In the genomic region with DNA sequence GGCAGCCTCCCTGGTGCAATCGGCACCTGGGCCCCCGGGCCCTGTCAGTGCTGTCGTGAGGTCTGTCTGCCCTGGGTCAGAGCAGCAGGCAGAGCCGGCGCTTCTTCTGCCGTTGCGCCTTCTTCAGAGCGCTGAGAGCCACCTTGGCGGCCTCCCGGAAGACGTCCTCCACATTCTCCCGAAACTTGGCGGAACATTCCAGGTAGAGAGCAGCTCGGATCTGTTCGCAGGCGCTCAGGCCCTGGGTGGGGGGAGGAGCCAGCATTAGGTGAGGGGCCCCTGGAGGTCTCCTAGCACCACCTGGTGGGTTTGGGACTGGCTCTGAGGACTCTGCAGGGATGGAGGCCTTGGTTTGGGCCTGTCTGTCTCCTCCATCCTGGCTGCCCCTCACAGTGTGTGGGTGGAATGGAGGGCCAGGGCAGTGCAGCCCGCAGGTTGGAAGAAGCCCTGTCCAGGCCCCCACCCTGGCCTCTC, we compare ENCODE assay signal across 2 cellular contexts.
TF ChIP-seq lines count a peak whose summit lies in the region.

No MANE protein-coding gene starts in this region.

TF ChIP-seq in GM23338, 12 proteins besides CTCF, POLR2A, EP300 and RAD21:
- TF ChIP-seq, protein P1, sequence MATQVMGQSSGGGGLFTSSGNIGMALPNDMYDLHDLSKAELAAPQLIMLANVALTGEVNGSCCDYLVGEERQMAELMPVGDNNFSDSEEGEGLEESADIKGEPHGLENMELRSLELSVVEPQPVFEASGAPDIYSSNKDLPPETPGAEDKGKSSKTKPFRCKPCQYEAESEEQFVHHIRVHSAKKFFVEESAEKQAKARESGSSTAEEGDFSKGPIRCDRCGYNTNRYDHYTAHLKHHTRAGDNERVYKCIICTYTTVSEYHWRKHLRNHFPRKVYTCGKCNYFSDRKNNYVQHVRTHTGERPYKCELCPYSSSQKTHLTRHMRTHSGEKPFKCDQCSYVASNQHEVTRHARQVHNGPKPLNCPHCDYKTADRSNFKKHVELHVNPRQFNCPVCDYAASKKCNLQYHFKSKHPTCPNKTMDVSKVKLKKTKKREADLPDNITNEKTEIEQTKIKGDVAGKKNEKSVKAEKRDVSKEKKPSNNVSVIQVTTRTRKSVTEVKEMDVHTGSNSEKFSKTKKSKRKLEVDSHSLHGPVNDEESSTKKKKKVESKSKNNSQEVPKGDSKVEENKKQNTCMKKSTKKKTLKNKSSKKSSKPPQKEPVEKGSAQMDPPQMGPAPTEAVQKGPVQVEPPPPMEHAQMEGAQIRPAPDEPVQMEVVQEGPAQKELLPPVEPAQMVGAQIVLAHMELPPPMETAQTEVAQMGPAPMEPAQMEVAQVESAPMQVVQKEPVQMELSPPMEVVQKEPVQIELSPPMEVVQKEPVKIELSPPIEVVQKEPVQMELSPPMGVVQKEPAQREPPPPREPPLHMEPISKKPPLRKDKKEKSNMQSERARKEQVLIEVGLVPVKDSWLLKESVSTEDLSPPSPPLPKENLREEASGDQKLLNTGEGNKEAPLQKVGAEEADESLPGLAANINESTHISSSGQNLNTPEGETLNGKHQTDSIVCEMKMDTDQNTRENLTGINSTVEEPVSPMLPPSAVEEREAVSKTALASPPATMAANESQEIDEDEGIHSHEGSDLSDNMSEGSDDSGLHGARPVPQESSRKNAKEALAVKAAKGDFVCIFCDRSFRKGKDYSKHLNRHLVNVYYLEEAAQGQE (IDR thresholded peaks at IDR 0.05; ENCODE audit: unreplicated experiment): no peak
- TF ChIP-seq CREB1 (CRISPR knock-in tag; IDR thresholded peaks at IDR 0.05; ENCODE audit: low read depth) (no peak), EZH2 (IDR thresholded peaks at IDR 0.05; ENCODE audit: low read depth, unreplicated experiment) (no peak), POLR2AphosphoS5 (IDR thresholded peaks at IDR 0.05; ENCODE audit: low read depth) (no peak), JUNB (IDR thresholded peaks at IDR 0.05; ENCODE audit: unreplicated experiment) (no peak), EZH2phosphoT487 (IDR thresholded peaks at IDR 0.05; ENCODE audit: unreplicated experiment) (no peak), ZNF331 (CRISPR knock-in tag; IDR thresholded peaks at IDR 0.05; ENCODE audit: low read depth) (no peak)
- TF ChIP-seq, protein P2, sequence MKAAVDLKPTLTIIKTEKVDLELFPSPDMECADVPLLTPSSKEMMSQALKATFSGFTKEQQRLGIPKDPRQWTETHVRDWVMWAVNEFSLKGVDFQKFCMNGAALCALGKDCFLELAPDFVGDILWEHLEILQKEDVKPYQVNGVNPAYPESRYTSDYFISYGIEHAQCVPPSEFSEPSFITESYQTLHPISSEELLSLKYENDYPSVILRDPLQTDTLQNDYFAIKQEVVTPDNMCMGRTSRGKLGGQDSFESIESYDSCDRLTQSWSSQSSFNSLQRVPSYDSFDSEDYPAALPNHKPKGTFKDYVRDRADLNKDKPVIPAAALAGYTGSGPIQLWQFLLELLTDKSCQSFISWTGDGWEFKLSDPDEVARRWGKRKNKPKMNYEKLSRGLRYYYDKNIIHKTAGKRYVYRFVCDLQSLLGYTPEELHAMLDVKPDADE (IDR thresholded peaks at IDR 0.05): no peak
- TF ChIP-seq, protein P3, sequence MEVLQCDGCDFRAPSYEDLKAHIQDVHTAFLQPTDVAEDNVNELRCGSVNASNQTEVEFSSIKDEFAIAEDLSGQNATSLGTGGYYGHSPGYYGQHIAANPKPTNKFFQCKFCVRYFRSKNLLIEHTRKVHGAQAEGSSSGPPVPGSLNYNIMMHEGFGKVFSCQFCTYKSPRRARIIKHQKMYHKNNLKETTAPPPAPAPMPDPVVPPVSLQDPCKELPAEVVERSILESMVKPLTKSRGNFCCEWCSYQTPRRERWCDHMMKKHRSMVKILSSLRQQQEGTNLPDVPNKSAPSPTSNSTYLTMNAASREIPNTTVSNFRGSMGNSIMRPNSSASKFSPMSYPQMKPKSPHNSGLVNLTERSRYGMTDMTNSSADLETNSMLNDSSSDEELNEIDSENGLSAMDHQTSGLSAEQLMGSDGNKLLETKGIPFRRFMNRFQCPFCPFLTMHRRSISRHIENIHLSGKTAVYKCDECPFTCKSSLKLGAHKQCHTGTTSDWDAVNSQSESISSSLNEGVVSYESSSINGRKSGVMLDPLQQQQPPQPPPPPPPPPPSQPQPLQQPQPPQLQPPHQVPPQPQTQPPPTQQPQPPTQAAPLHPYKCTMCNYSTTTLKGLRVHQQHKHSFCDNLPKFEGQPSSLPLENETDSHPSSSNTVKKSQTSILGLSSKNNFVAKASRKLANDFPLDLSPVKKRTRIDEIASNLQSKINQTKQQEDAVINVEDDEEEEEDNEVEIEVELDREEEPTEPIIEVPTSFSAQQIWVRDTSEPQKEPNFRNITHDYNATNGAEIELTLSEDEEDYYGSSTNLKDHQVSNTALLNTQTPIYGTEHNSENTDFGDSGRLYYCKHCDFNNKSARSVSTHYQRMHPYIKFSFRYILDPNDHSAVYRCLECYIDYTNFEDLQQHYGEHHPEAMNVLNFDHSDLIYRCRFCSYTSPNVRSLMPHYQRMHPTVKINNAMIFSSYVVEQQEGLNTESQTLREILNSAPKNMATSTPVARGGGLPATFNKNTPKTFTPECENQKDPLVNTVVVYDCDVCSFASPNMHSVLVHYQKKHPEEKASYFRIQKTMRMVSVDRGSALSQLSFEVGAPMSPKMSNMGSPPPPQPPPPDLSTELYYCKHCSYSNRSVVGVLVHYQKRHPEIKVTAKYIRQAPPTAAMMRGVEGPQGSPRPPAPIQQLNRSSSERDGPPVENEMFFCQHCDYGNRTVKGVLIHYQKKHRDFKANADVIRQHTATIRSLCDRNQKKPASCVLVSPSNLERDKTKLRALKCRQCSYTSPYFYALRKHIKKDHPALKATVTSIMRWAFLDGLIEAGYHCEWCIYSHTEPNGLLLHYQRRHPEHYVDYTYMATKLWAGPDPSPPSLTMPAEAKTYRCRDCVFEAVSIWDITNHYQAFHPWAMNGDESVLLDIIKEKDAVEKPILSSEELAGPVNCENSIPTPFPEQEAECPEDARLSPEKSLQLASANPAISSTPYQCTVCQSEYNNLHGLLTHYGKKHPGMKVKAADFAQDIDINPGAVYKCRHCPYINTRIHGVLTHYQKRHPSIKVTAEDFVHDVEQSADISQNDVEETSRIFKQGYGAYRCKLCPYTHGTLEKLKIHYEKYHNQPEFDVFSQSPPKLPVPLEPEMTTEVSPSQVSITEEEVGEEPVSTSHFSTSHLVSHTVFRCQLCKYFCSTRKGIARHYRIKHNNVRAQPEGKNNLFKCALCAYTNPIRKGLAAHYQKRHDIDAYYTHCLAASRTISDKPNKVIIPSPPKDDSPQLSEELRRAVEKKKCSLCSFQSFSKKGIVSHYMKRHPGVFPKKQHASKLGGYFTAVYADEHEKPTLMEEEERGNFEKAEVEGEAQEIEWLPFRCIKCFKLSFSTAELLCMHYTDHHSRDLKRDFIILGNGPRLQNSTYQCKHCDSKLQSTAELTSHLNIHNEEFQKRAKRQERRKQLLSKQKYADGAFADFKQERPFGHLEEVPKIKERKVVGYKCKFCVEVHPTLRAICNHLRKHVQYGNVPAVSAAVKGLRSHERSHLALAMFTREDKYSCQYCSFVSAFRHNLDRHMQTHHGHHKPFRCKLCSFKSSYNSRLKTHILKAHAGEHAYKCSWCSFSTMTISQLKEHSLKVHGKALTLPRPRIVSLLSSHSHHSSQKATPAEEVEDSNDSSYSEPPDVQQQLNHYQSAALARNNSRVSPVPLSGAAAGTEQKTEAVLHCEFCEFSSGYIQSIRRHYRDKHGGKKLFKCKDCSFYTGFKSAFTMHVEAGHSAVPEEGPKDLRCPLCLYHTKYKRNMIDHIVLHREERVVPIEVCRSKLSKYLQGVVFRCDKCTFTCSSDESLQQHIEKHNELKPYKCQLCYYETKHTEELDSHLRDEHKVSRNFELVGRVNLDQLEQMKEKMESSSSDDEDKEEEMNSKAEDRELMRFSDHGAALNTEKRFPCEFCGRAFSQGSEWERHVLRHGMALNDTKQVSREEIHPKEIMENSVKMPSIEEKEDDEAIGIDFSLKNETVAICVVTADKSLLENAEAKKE (CRISPR knock-in tag; IDR thresholded peaks at IDR 0.05): no peak
TF ChIP-seq in GM23338: peak in this region for 0.

TF ChIP-seq in K562, 482 proteins besides CTCF, POLR2A, EP300 and RAD21:
- no peak for TF ChIP-seq PRPF4 (IDR thresholded peaks at IDR 0.05; ENCODE audit: insufficient read depth, low read depth, low read length, poor library complexity, severe bottlenecking)
- no peak for TF ChIP-seq CHD4 (IDR thresholded peaks at IDR 0.05; ENCODE audit: insufficient read depth, insufficient replicate concordance, low read depth, low read length, poor library complexity, severe bottlenecking)
- TF ChIP-seq, protein P4, sequence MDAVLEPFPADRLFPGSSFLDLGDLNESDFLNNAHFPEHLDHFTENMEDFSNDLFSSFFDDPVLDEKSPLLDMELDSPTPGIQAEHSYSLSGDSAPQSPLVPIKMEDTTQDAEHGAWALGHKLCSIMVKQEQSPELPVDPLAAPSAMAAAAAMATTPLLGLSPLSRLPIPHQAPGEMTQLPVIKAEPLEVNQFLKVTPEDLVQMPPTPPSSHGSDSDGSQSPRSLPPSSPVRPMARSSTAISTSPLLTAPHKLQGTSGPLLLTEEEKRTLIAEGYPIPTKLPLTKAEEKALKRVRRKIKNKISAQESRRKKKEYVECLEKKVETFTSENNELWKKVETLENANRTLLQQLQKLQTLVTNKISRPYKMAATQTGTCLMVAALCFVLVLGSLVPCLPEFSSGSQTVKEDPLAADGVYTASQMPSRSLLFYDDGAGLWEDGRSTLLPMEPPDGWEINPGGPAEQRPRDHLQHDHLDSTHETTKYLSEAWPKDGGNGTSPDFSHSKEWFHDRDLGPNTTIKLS (IDR thresholded peaks at IDR 0.05; ENCODE audit: borderline replicate concordance, low read depth): no peak
- TF ChIP-seq POLR2G (IDR thresholded peaks at IDR 0.05; ENCODE audit: low read depth, low read length): peak; percentile 73
- TF ChIP-seq CBX8 (IDR thresholded peaks at IDR 0.05; ENCODE audit: borderline replicate concordance, extremely low read depth, low read depth, low read length, poor library complexity, severe bottlenecking): no peak
- TF ChIP-seq NCOA1 (IDR thresholded peaks at IDR 0.05; ENCODE audit: low read depth): no peak
- TF ChIP-seq PTTG1 (tag; IDR thresholded peaks at IDR 0.05; ENCODE audit: low read depth): no peak
- no peak for TF ChIP-seq ZNF507 (tag; conservative IDR thresholded peaks at IDR 0.05)
- no peak for TF ChIP-seq ZNF79 (CRISPR knock-in tag; IDR thresholded peaks at IDR 0.05; ENCODE audit: low read depth)
- no peak for TF ChIP-seq PHTF2 (CRISPR knock-in tag; IDR thresholded peaks at IDR 0.05)
- TF ChIP-seq, protein P5, sequence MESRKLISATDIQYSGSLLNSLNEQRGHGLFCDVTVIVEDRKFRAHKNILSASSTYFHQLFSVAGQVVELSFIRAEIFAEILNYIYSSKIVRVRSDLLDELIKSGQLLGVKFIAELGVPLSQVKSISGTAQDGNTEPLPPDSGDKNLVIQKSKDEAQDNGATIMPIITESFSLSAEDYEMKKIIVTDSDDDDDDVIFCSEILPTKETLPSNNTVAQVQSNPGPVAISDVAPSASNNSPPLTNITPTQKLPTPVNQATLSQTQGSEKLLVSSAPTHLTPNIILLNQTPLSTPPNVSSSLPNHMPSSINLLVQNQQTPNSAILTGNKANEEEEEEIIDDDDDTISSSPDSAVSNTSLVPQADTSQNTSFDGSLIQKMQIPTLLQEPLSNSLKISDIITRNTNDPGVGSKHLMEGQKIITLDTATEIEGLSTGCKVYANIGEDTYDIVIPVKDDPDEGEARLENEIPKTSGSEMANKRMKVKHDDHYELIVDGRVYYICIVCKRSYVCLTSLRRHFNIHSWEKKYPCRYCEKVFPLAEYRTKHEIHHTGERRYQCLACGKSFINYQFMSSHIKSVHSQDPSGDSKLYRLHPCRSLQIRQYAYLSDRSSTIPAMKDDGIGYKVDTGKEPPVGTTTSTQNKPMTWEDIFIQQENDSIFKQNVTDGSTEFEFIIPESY (CRISPR knock-in tag; IDR thresholded peaks at IDR 0.05): peak; percentile 58
- TF ChIP-seq RBM22 (IDR thresholded peaks at IDR 0.05; ENCODE audit: low read depth, low read length, poor library complexity, severe bottlenecking): peak; percentile 77
- TF ChIP-seq EP400 (IDR thresholded peaks at IDR 0.05): no peak
- TF ChIP-seq RBFOX2 (IDR thresholded peaks at IDR 0.05; ENCODE audit: low read depth, low read length): 0 out of 2 replicates have a peak, but pooled peaks have one; percentile 22
- no peak for TF ChIP-seq ETV5 (CRISPR knock-in tag; IDR thresholded peaks at IDR 0.05; ENCODE audit: low read depth)
